Comparison of ENCODE assay signal across 31 cellular contexts in the genomic region with DNA sequence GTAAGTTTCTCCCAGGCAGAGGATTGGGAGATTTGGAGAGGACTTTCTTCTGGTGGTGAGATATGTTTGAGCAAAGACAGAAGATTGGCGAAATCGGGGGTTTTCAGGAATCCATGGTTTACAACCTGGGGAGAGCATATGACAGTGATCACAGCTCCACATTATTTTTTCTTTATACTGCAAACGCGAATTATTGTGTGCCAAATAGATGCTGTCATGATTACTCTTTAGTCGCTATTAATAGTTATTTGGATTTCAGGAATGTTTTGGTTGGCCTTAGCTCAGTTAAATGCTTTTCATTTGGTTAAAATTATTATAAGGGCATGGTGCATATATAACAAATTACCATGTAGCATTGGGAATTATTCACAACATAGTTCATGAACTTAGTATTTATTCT. TPM values are rescaled to one million over a fixed set of nuclear protein-coding genes. Genes with fewer than 3 reads are reported as not detected.
A peak's percentile ranks its signal among the peaks of the same experiment; 100 is the strongest.
DNase-seq lines count a peak whose midpoint lies in the region; ATAC-seq, FAIRE-seq and TF ChIP-seq lines count a peak whose summit lies in the region.
"Had no signal": no experiment of that assay in that cellular context is flagged by ENCODE, and none has a peak within 500 bp of the region (broad histone marks: within the 10 kb centered on the region; RNA-seq: fewer than 3 reads in every experiment).

No MANE protein-coding gene starts in this region.

- H3K27me3 ChIP-seq in osteoblast (ENCODE audit: insufficient read depth, low read length) = no peaks in the 10 kb centered on the region
- no peaks in the 10 kb centered on the region for H3K27me3 ChIP-seq in Karpas-422 (ENCODE audit: low read length)
- H3K27me3 ChIP-seq: gastrocnemius medialis had no signal

- CTCF ChIA-PET in A549 (lab: Yijun Ruan, JAX) (interaction anchor here (0.7 to 1.3 kb wide), 4 partner anchors 41 to 264 kb away, joined by 3 to 6 read pairs (median 5); no protein-coding TSS in a partner anchor), GM10248 (lab: Yijun Ruan, JAX) (interaction anchor here (0.8 to 2.8 kb wide), 3 partner anchors 14 to 176 kb away, joined by 3 to 10 read pairs (median 3); no protein-coding TSS in a partner anchor)

- FAIRE-seq in A549 (lab: Jason Lieb, UNC) = no peak

- H3K4me2 ChIP-seq in A549 (peak overlapping the region; percentile 67), osteoblast (ENCODE audit: insufficient read depth, low read length) (no peak overlapping the region), Karpas-422 (ENCODE audit: low read depth, low read length, poor library complexity, severe bottlenecking) (no peak overlapping the region)

- H3K4me1 ChIP-seq in A549 = peaks cover 96% of the 10 kb centered on the region
- H3K4me1 ChIP-seq in osteoblast (ENCODE audit: insufficient read depth, low read length) = peaks cover 89% of the 10 kb centered on the region
- peaks cover 24% of the 10 kb centered on the region for H3K4me1 ChIP-seq in Karpas-422 (ENCODE audit: low read length)

- WGBS in A549 (ENCODE audit: missing lambda C conversion rate) = 64% methylated on average over 5 of the region's 5 CpGs

- TF ChIP-seq CTCF in A549 (IDR thresholded peaks at IDR 0.05) (no peak), HFFc6 (IDR thresholded peaks at IDR 0.05) (no peak), osteoblast (IDR thresholded peaks at IDR 0.05; ENCODE audit: extremely low read depth, low read depth, low read length) (no peak), GM10248 (IDR thresholded peaks at IDR 0.05; ENCODE audit: control extremely low read depth, extremely low read depth, low read depth, missing control alignments) (no peak)

- H3K27ac Mint-ChIP-seq in HFFc6 (peak overlapping the region; percentile 96), T-helper 17 cell (no peak overlapping the region)
- peak overlapping the region; percentile 32 for H3K27ac Mint-ChIP-seq in central memory CD8-positive, alpha-beta T cell (ENCODE audit: low read depth)
- H3K27ac Mint-ChIP-seq: activated CD8-positive, alpha-beta memory T cell treated with anti-CD3 and anti-CD28 coated beads, Interleukin-2, amount 10 ng/mL, durations not matched to agents 7 days and 5 days; activated naive CD4-positive, alpha-beta T cell treated with anti-CD3 and anti-CD28 coated beads, Interleukin-2, amount 50 U/mL, for 24 hours had no signal

- no peak overlapping the region for H3K9ac ChIP-seq in Karpas-422 (ENCODE audit: low read length)

- H2AFZ ChIP-seq in osteoblast (ENCODE audit: low read length) = no peak overlapping the region
- H2AFZ ChIP-seq in Karpas-422 (ENCODE audit: low read length) = no peak overlapping the region

- H4K20me1 ChIP-seq in osteoblast (ENCODE audit: insufficient read depth, low read length) (peaks cover 7% of the 10 kb centered on the region), Karpas-422 (ENCODE audit: insufficient read depth, low read depth, low read length) (peaks cover 14% of the 10 kb centered on the region)

- H3K36me3 Mint-ChIP-seq in HFFc6 (ENCODE audit: low read depth) (peaks cover 40% of the 10 kb centered on the region), T-helper 17 cell (ENCODE audit: low read depth) (peaks cover 2% of the 10 kb centered on the region)
- peaks cover 13% of the 10 kb centered on the region for H3K36me3 Mint-ChIP-seq in central memory CD8-positive, alpha-beta T cell (ENCODE audit: insufficient read depth)
- H3K36me3 Mint-ChIP-seq: immature natural killer cell had no signal

- POLR2A ChIA-PET in A549 (lab: Yijun Ruan, JAX) (no interaction called here), GM10248 (lab: Yijun Ruan, JAX) (interaction anchor here (0.7 kb wide), 1 partner anchor 464 kb away, joined by 3 read pairs; no protein-coding TSS in a partner anchor)

- TF ChIP-seq POLR2A in A549 (IDR thresholded peaks at IDR 0.05; ENCODE audit: low read length) = no peak

- H3K4me1 Mint-ChIP-seq in HFFc6 (ENCODE audit: low read depth) (no peaks in the 10 kb centered on the region; the same call in 1 of the 2 replicates), T-helper 17 cell (peaks cover 33% of the 10 kb centered on the region)
- peaks cover 31% of the 10 kb centered on the region for H3K4me1 Mint-ChIP-seq in central memory CD8-positive, alpha-beta T cell
- H3K4me1 Mint-ChIP-seq: activated CD8-positive, alpha-beta memory T cell treated with anti-CD3 and anti-CD28 coated beads, Interleukin-2, amount 10 ng/mL, durations not matched to agents 7 days and 5 days had no signal

- peaks cover 13% of the 10 kb centered on the region for H3K36me3 ChIP-seq in osteoblast (ENCODE audit: insufficient read depth, low read length)
- peaks cover 13% of the 10 kb centered on the region for H3K36me3 ChIP-seq in Karpas-422 (ENCODE audit: insufficient read depth, low read length)

- H3K4me3 Mint-ChIP-seq in HFFc6 (peak overlapping the region; percentile 41), T-helper 17 cell (no peak overlapping the region)
- no peak overlapping the region for H3K4me3 Mint-ChIP-seq in central memory CD8-positive, alpha-beta T cell
- H3K4me3 Mint-ChIP-seq: activated CD8-positive, alpha-beta memory T cell treated with anti-CD3 and anti-CD28 coated beads, Interleukin-2, amount 10 ng/mL, durations not matched to agents 7 days and 5 days; activated naive CD4-positive, alpha-beta T cell treated with anti-CD3 and anti-CD28 coated beads, Interleukin-2, amount 50 U/mL, for 24 hours; H9; immature natural killer cell had no signal

- no peaks in the 10 kb centered on the region for H3K9me2 ChIP-seq in Karpas-422 (replicated peaks; ENCODE audit: insufficient read depth, low read length)

- H3K79me2 ChIP-seq in osteoblast (ENCODE audit: insufficient read depth, low read length) = peaks cover 83% of the 10 kb centered on the region
- H3K79me2 ChIP-seq in Karpas-422 (ENCODE audit: low read length) = peaks cover 98% of the 10 kb centered on the region

- H3K9me3 ChIP-seq in A549 (no peaks in the 10 kb centered on the region), osteoblast (ENCODE audit: low read depth, low read length) (no peaks in the 10 kb centered on the region), T-helper 17 cell (ENCODE audit: control insufficient read depth, low read length, poor library complexity, severe bottlenecking) (no peaks in the 10 kb centered on the region), Karpas-422 (ENCODE audit: low read length) (no peaks in the 10 kb centered on the region)
- H3K9me3 ChIP-seq: gastrocnemius medialis had no signal

- H3K27me3 Mint-ChIP-seq in HFFc6 (ENCODE audit: insufficient read depth) (no peaks in the 10 kb centered on the region), T-helper 17 cell (no peaks in the 10 kb centered on the region)
- H3K27me3 Mint-ChIP-seq in central memory CD8-positive, alpha-beta T cell = no peaks in the 10 kb centered on the region
- H3K27me3 Mint-ChIP-seq: activated CD8-positive, alpha-beta memory T cell treated with anti-CD3 and anti-CD28 coated beads, Interleukin-2, amount 10 ng/mL, durations not matched to agents 7 days and 5 days; activated naive CD4-positive, alpha-beta T cell treated with anti-CD3 and anti-CD28 coated beads, Interleukin-2, amount 50 U/mL, for 24 hours had no signal

- no peak for TF ChIP-seq RAD21 in A549 (conservative IDR thresholded peaks at IDR 0.05 in 1 of 2, IDR thresholded peaks at IDR 0.05 in 1 of 2)

- no peaks in the 10 kb centered on the region for H3K9me3 Mint-ChIP-seq in HFFc6
- H3K9me3 Mint-ChIP-seq in central memory CD8-positive, alpha-beta T cell = no peaks in the 10 kb centered on the region
- H3K9me3 Mint-ChIP-seq: activated naive CD4-positive, alpha-beta T cell treated with anti-CD3 and anti-CD28 coated beads, Interleukin-2, amount 50 U/mL, for 24 hours; H9; immature natural killer cell had no signal

- H3K4me3 ChIP-seq in A549 (no peak overlapping the region), osteoblast (ENCODE audit: insufficient read depth, low read length) (no peak overlapping the region), Karpas-422 (ENCODE audit: low read length) (no peak overlapping the region)
- H3K4me3 ChIP-seq: gastrocnemius medialis had no signal

- H3K27ac ChIP-seq in A549 = peak overlapping the region; percentile 92 to 97
- H3K27ac ChIP-seq in osteoblast (ENCODE audit: low read depth, low read length) = peak overlapping the region; percentile 93
- H3K27ac ChIP-seq in Karpas-422 (ENCODE audit: low read length) = no peak overlapping the region
- H3K27ac ChIP-seq: 22Rv1, epithelial cell of prostate, WERI-Rb-1 had no signal

- no peak for TF ChIP-seq EP300 in A549 (IDR thresholded peaks at IDR 0.05)

- no peak for ATAC-seq in A549
- no peak for ATAC-seq in central memory CD8-positive, alpha-beta T cell (replicated peaks; ENCODE audit: extremely low read depth, poor library complexity, severe bottlenecking)
- no peak for ATAC-seq in T-helper 17 cell
- ATAC-seq in HG02970 (IDR thresholded peaks at IDR 0.05; ENCODE audit: low FRiP score, unreplicated experiment) = no peak
- ATAC-seq: activated CD8-positive, alpha-beta memory T cell treated with anti-CD3 and anti-CD28 coated beads, Interleukin-2, amount 10 ng/mL, durations not matched to agents 7 days and 5 days; gastrocnemius medialis; left lobe of liver; stimulated activated naive CD8-positive, alpha-beta T cell treated with anti-CD3 and anti-CD28 coated beads, Interleukin-15, Interleukin-2, amounts not matched to agents 100 U/mL and 50 U/mL, for 24 hours had no signal

- DNase-seq in A549 (ENCODE audit: low read depth in 1 of 2, low spot score in 1 of 2) (no peak), HFFc6 (peak; percentile 29), osteoblast (ENCODE audit: insufficient read length, low spot score, missing footprints) (no peak), T-helper 17 cell (no peak), Karpas-422 (no peak), GM10248 (ENCODE audit: extremely low spot score) (no peak)
- no peak for DNase-seq in central memory CD8-positive, alpha-beta T cell (ENCODE audit: low spot score in 2 of 2)
- DNase-seq: activated CD4-positive, alpha-beta T cell treated with anti-CD3 and anti-CD28 coated beads, Interleukin-2, amount 50 U/mL, for 1 hour; activated CD8-positive, alpha-beta memory T cell treated with anti-CD3 and anti-CD28 coated beads, Interleukin-2, amount 10 ng/mL, durations not matched to agents 7 days and 5 days; anterior cingulate cortex; gastrocnemius medialis; GF-D8; H9; hippocampal formation; immature natural killer cell; mesendoderm; NCI-H1092 treated with DMSO at 0.1 percent for 48 hours; NCI-H2029 treated with DMSO at 0.1 percent for 48 hours; NCI-H226; NCI-H774; nucleus accumbens; retina; stimulated activated CD4-positive, alpha-beta T cell treated with anti-CD3 and anti-CD28 coated beads, Interleukin-12 subunit alpha, Interleukin-12 subunit beta, amount 100 ng/mL, for 4 hours; stimulated activated CD4-positive, alpha-beta T cell treated with anti-CD3 and anti-CD28 coated beads, Interleukin-4, amount 100 ng/mL, for 4 hours; stimulated activated naive CD8-positive, alpha-beta T cell treated with anti-CD3 and anti-CD28 coated beads, Interleukin-15, Interleukin-2, amounts not matched to agents 100 U/mL and 50 U/mL, for 24 hours; WERI-Rb-1 had no signal

RNA-seq across cellular contexts. Expression of gene ATXN10, which starts 15.2 kb away (rescaled TPM):
- polyA plus RNA-seq in A549 (2011; rRNA removed) (281 and 378 TPM in 2 replicates), A549 (2017; fragmentation: RNase III; extraction: RNeasy Plus Mini Kit Qiagen cat#74134 plus additional on column Dnase treatment) (126 to 142 TPM (median 129 TPM) in 3 replicates)
- polyA plus RNA-seq in A549 (2012; cell fraction: cytosol; rRNA removed) = 103 and 107 TPM in 2 replicates
- polyA plus RNA-seq in A549 (2012; cell fraction: nucleus; rRNA removed) = 24.1 and 54.9 TPM in 2 replicates
- polyA minus RNA-seq in A549 (2011; rRNA and poly(A)+ RNA removed) = 298 and 349 TPM in 2 replicates
- total RNA-seq in HFFc6 (2021; fragmentation: NEBNext Ultra II Directional; extraction: Animal tissue kit (Norgen Biotek cat#: 25700)) = 100 to 1,000 TPM; 287 to 426 (median 370) TPM
- total RNA-seq in osteoblast (130 and 138 TPM in 2 replicates), T-helper 17 cell (10 to 100 TPM; 52.9 to 55.7 TPM)
- total RNA-seq in Karpas-422 (2014; rRNA removed; shearing (Covaris generic); ENCODE audit: low replicate concordance) = 112 and 210 TPM in 2 replicates
